ENCODE assay signal across 11 cellular contexts in the genomic region with DNA sequence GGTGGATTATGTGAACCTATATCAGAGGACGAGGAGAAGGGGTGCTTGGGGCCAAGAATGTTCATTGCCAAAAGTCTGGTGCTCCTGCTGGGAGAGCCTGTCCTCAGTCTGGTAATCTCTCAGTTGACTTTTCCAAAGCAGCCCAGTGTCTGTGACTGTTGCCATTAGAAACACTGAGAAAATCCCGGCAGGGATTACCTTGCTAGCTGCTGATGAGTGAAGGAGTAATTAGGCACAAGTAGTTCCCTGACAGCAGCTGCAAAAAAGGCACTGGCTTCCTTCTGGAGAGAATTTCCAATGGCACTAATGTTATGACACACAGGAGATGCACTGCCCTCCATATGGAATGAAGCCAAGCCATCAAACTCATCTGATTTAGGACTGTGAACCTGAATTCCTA.
"Had no signal": no experiment of that assay in that cellular context is flagged by ENCODE, and none has a peak within 500 bp of the region (broad histone marks: within the 10 kb centered on the region; RNA-seq: fewer than 3 reads in every experiment).

No MANE protein-coding gene starts in this region.

- H3K9me3 ChIP-seq: heart right ventricle, neutrophil, uterus had no signal

- H3K27ac Mint-ChIP-seq: activated naive CD4-positive, alpha-beta T cell treated with anti-CD3 and anti-CD28 coated beads for 36 hours; activated T-helper 17 cell treated with anti-CD3 and anti-CD28 coated beads, Interleukin-2, amount 50 U/mL, for 72 hours had no signal

- H3K4me1 ChIP-seq: heart right ventricle, uterus had no signal

- H3K36me3 ChIP-seq: heart right ventricle, neutrophil, uterus had no signal

- H3K27me3 ChIP-seq: heart right ventricle, neutrophil, uterus had no signal

- H3K27me3 Mint-ChIP-seq: activated T-helper 17 cell treated with anti-CD3 and anti-CD28 coated beads, Interleukin-2, amount 50 U/mL, for 72 hours had no signal

- H3K4me3 Mint-ChIP-seq: activated naive CD4-positive, alpha-beta T cell treated with anti-CD3 and anti-CD28 coated beads for 36 hours; activated T-helper 17 cell treated with anti-CD3 and anti-CD28 coated beads, Interleukin-2, amount 50 U/mL, for 72 hours had no signal

- DNase-seq: activated CD4-positive, alpha-beta T cell treated with anti-CD3 and anti-CD28 coated beads for 48 hours; activated naive CD4-positive, alpha-beta T cell treated with anti-CD3 and anti-CD28 coated beads for 36 hours; activated T-cell treated with anti-CD3 and anti-CD28 coated beads for 4 hours; effector CD8-positive, alpha-beta T cell; heart right ventricle; islet precursor cell; right cardiac atrium; small intestine; uterus had no signal

- H3K27ac ChIP-seq: heart right ventricle, neutrophil, uterus had no signal

- ATAC-seq: activated T-helper 17 cell treated with anti-CD3 and anti-CD28 coated beads, Interleukin-2, amount 50 U/mL, for 72 hours; heart right ventricle; right cardiac atrium had no signal

- H3K4me1 Mint-ChIP-seq: activated T-helper 17 cell treated with anti-CD3 and anti-CD28 coated beads, Interleukin-2, amount 50 U/mL, for 72 hours had no signal

- H3K4me3 ChIP-seq: heart right ventricle, uterus had no signal
